Comparison of ENCODE assay signal across 15 cellular contexts in the genomic region with DNA sequence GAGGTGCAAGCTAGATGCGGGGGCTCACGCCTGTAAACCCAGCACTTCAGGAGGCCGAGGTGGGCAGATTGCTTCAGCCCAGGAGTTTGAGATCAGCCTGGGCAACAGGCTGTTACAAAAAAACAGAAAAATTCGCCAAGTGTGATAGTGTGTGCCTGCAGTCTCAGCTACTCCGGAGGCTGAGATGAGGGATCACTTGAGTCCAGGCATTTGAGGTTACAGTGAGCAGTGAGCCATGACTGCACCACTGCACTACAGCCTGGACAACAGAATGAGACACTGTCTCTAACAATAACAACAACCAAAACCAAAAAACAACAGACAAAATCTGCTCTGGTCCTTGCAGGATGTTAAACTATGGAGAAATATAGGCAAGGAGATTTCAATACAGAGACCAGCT. TPM values are rescaled to one million over a fixed set of nuclear protein-coding genes. Genes with fewer than 3 reads are reported as not detected.
DNase-seq lines count a peak whose midpoint lies in the region; ATAC-seq and FAIRE-seq lines count a peak whose summit lies in the region.
"Had no signal": no experiment of that assay in that cellular context is flagged by ENCODE, and none has a peak within 500 bp of the region (broad histone marks: within the 10 kb centered on the region; RNA-seq: fewer than 3 reads in every experiment).

No MANE protein-coding gene starts in this region.

- peak; percentile 67 for DNase-seq in RCC 7860 (ENCODE audit: low spot score)
- peak; percentile 49 for DNase-seq in fibroblast of gingiva (ENCODE audit: low read depth)
- DNase-seq in NCI-H146 (lab: John Stamatoyannopoulos, UW) = no peak
- no peak for DNase-seq in HuH-7 (ENCODE audit: low spot score)
- DNase-seq: activated CD4-positive, alpha-beta T cell treated with anti-CD3 and anti-CD28 coated beads, Interleukin-2, amount 10 ng/mL, durations not matched to agents 7 days and 5 days; activated gamma-delta T cell; colonic mucosa; head of caudate nucleus; MG63; NCI-H446; right cardiac atrium had no signal

- FAIRE-seq in RCC 7860 (lab: Jason Lieb, UNC) = peak; percentile 80

- ATAC-seq in GM21447 (IDR thresholded peaks at IDR 0.05; ENCODE audit: unreplicated experiment) (peak; percentile 56), HG02938 (IDR thresholded peaks at IDR 0.05; ENCODE audit: unreplicated experiment) (no peak)
- ATAC-seq: right cardiac atrium had no signal

- peaks cover 38% of the 10 kb centered on the region for H3K4me1 ChIP-seq in skeletal muscle satellite cell (ENCODE audit: control insufficient read depth, insufficient read depth, low read length)

- H3K4me2 ChIP-seq in skeletal muscle satellite cell (ENCODE audit: low read length) = peak overlapping the region; percentile 56

- peaks cover 2% of the 10 kb centered on the region for H3K36me3 ChIP-seq in skeletal muscle satellite cell (ENCODE audit: insufficient read depth, low read length)
- H3K36me3 ChIP-seq: colonic mucosa had no signal

- H3K27me3 ChIP-seq in skeletal muscle satellite cell (ENCODE audit: control insufficient read depth, insufficient read depth, low read length) = no peaks in the 10 kb centered on the region
- H3K27me3 ChIP-seq: colonic mucosa, MG63 had no signal

- H3K4me3 ChIP-seq in skeletal muscle satellite cell (ENCODE audit: low read length) = no peak overlapping the region
- H3K4me3 ChIP-seq: colonic mucosa, MG63 had no signal

- H3K9ac ChIP-seq in skeletal muscle satellite cell (ENCODE audit: low read depth, low read length) = no peak overlapping the region

- no peaks in the 10 kb centered on the region for H3K9me3 ChIP-seq in skeletal muscle satellite cell (replicated peaks; ENCODE audit: low read length)
- H3K9me3 ChIP-seq: colonic mucosa, MG63 had no signal

RNA-seq across cellular contexts. Expression of a gene that starts 13.9 kb away (rescaled TPM):
- total RNA-seq in skeletal muscle satellite cell (2012; rRNA removed) = 19.5 and 20.3 TPM in 2 replicates

RNA-seq across cellular contexts. Expression of a gene that starts 28.1 kb away (rescaled TPM):
- total RNA-seq in skeletal muscle satellite cell (2012; rRNA removed) = not detected in 2 replicates
- total RNA-seq: activated CD4-positive, alpha-beta T cell treated with anti-CD3 and anti-CD28 coated beads, Interleukin-2, amount 10 ng/mL, durations not matched to agents 7 days and 5 days; colonic mucosa; ureter had no signal

Comparison
In these comparisons a context has a peak if more than half of its experiments do, and no peak if none do; other contexts are left out.
1. DNase-seq: peak in RCC 7860 (single experiment) and fibroblast of gingiva (single experiment); none in NCI-H146 (single experiment) and HuH-7 (single experiment).